ENCODE assay signal across 15 cellular contexts in the genomic region with DNA sequence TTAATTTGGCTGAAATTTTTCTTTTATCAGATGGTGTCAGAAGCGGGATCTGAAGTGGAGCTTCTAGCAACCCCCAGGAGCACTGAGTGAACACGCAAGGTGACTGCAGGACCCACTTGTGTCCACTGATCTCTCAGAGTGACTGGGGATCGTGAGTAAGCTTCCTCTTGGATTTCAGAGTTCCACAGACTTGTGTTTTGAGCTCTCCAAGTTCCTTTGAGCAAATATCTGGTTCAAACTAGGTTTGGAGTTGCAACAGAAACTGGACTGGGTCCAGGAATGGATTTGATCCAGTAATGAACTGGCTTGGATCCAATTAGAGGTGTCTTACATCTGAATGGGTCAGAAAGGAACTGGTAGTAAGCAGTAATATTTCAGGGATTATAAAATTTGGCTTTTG. TPM values are rescaled to one million over a fixed set of nuclear protein-coding genes. Genes with fewer than 3 reads are reported as not detected.
A peak's percentile ranks its signal among the peaks of the same experiment; 100 is the strongest.
DNase-seq lines count a peak whose midpoint lies in the region; ATAC-seq and TF ChIP-seq lines count a peak whose summit lies in the region.
"Had no signal": no experiment of that assay in that cellular context is flagged by ENCODE, and none has a peak within 500 bp of the region (broad histone marks: within the 10 kb centered on the region; RNA-seq: fewer than 3 reads in every experiment).

No MANE protein-coding gene starts in this region.

- TF ChIP-seq POLR2A in heart left ventricle (IDR thresholded peaks at IDR 0.05): no peak

- BruUV-seq in mammary epithelial cell (replicated peaks; lab: Mats Ljungman, UMichigan): no TSS peak

- H3K4me1 ChIP-seq in right cardiac atrium (ENCODE audit: control insufficient read depth, insufficient read depth, low read length) (no peaks in the 10 kb centered on the region), heart left ventricle (no peaks in the 10 kb centered on the region), mammary epithelial cell (ENCODE audit: insufficient read depth, low read length) (no peaks in the 10 kb centered on the region), left lung (no peaks in the 10 kb centered on the region)

- in situ Hi-C loops in mammary epithelial cell (cut with MboI; ENCODE audit: low sequenced_read_pairs in 2 of 2): no loop called here
- in situ Hi-C loops in GM13977 (cut with MboI; ENCODE audit: low pct_unique_long_range_greater_than_20kb, low sequenced_read_pairs, unreplicated experiment): no loop called here

- intact Hi-C loops in right cardiac atrium (cut with DNase I) (no loop called here), heart left ventricle (cut with DNase I) (no loop called here), mammary epithelial cell (cut with micrococcal nuclease) (no loop called here), left lung (cut with DNase I) (no loop called here), posterior cingulate gyrus (cut with DNase I) (no loop called here)

- DNase-seq in right cardiac atrium (no peak), heart left ventricle (no peak), mammary epithelial cell (peak; percentile 48), left lung (no peak), DMS114 treated with DMSO at 0.1 percent for 48 hours (lab: John Stamatoyannopoulos, UW; ENCODE audit: unreplicated experiment) (no peak), GM13977 (ENCODE audit: low spot score) (no peak), posterior cingulate gyrus (no peak)
- DNase-seq: activated CD4-positive, alpha-beta T cell treated with anti-CD3 and anti-CD28 coated beads for 1 hour; activated naive CD8-positive, alpha-beta T cell treated with anti-CD3 and anti-CD28 coated beads for 36 hours; hypothalamus; left ventricle myocardium superior; NCI-H1436; PC-9; stimulated activated naive CD4-positive, alpha-beta T cell had no signal

- no peak overlapping the region for H2AFZ ChIP-seq in mammary epithelial cell (ENCODE audit: low read depth, low read length)

- dilution Hi-C loops in mammary epithelial cell (cut with HindIII; ENCODE audit: low sequenced_read_pairs): no loop called here

- H3K36me3 ChIP-seq in heart left ventricle (no peaks in the 10 kb centered on the region), mammary epithelial cell (ENCODE audit: insufficient read depth, low read length) (no peaks in the 10 kb centered on the region), left lung (no peaks in the 10 kb centered on the region)

- ATAC-seq in right cardiac atrium (peak; percentile 29 to 31), heart left ventricle (no peak), left lung (peak; percentile 77), GM18511 (IDR thresholded peaks at IDR 0.05; ENCODE audit: unreplicated experiment) (no peak)
- ATAC-seq: left ventricle myocardium superior had no signal

- 50% methylated on average over 3 of the region's 3 CpGs for WGBS in right cardiac atrium
- 45 to 62% (median 57%) methylated on average over 3 of the region's 3 CpGs for WGBS in heart left ventricle, 4 donors
- WGBS in mammary epithelial cell (ENCODE audit: low coverage, missing lambda C conversion rate): 4% methylated on average over 3 of the region's 3 CpGs

- CTCF ChIA-PET in mammary epithelial cell (lab: Charles Lee; ENCODE audit: low non-redundant PET): no interaction called here

- H3K9me3 ChIP-seq in right cardiac atrium (ENCODE audit: control insufficient read depth, low read length): no peaks in the 10 kb centered on the region
- H3K9me3 ChIP-seq in heart left ventricle: peaks cover 0 to 3% (median 0%) of the 10 kb centered on the region in 12 donors
- peaks cover 2% of the 10 kb centered on the region for H3K9me3 ChIP-seq in mammary epithelial cell (replicated peaks; ENCODE audit: insufficient read depth, low read length)
- peaks cover 0 to 6% of the 10 kb centered on the region in 2 donors for H3K9me3 ChIP-seq in left lung

- H4K20me1 ChIP-seq in mammary epithelial cell (ENCODE audit: insufficient read depth, low read length): no peaks in the 10 kb centered on the region

- H3K79me2 ChIP-seq in mammary epithelial cell (ENCODE audit: insufficient read depth, low read length): no peaks in the 10 kb centered on the region

- H3K4me2 ChIP-seq in mammary epithelial cell (ENCODE audit: insufficient read depth, low read depth, low read length): no peak overlapping the region

- no peak overlapping the region for H3K27ac ChIP-seq in right cardiac atrium (ENCODE audit: low read length)
- no peak overlapping the region for H3K27ac ChIP-seq in heart left ventricle
- H3K27ac ChIP-seq in mammary epithelial cell (ENCODE audit: insufficient read depth, low read depth, low read length): no peak overlapping the region
- H3K27ac ChIP-seq in left lung: no peak overlapping the region
- H3K27ac ChIP-seq: PC-9 had no signal

- H3K9ac ChIP-seq in mammary epithelial cell (ENCODE audit: insufficient read depth, low read length): no peak overlapping the region

- TF ChIP-seq CTCF in heart left ventricle (IDR thresholded peaks at IDR 0.05) (no peak), mammary epithelial cell (conservative IDR thresholded peaks at IDR 0.05 in 1 of 2, IDR thresholded peaks at IDR 0.05 in 1 of 2; ENCODE audit: extremely low read depth in 1 of 2, insufficient read depth in 1 of 2, low read depth in 1 of 2, low read length in 2 of 2) (no peak), left lung (IDR thresholded peaks at IDR 0.05) (no peak), GM13977 (IDR thresholded peaks at IDR 0.05; ENCODE audit: extremely low read depth, insufficient read depth, missing control alignments) (no peak)

- no peaks in the 10 kb centered on the region for H3K27me3 ChIP-seq in right cardiac atrium (ENCODE audit: control insufficient read depth, insufficient read depth)
- H3K27me3 ChIP-seq in heart left ventricle: peaks cover 0 to 8% (median 0%) of the 10 kb centered on the region in 9 donors
- H3K27me3 ChIP-seq in mammary epithelial cell (ENCODE audit: insufficient read depth, low read length): no peaks in the 10 kb centered on the region
- no peaks in the 10 kb centered on the region for H3K27me3 ChIP-seq in left lung

- H3K4me3 ChIP-seq in right cardiac atrium (ENCODE audit: low read length) (no peak overlapping the region), heart left ventricle (no peak overlapping the region), mammary epithelial cell (replicated peaks in 1 of 3; ENCODE audit: insufficient read depth in 1 of 3, low read depth in 2 of 3, low read length in 3 of 3) (no peak overlapping the region), left lung (no peak overlapping the region)

RNA-seq across cellular contexts. Expression of gene B4GALNT1, which starts 24.7 kb away (rescaled TPM):
- 1 to 10 TPM; 1.2 to 2.5 (median 2.2) TPM for total RNA-seq in right cardiac atrium
- polyA plus RNA-seq in right cardiac atrium: 3.3 TPM
- 1 to 10 TPM; 1.9 to 8.8 (median 5.9) TPM for total RNA-seq in heart left ventricle
- polyA plus RNA-seq in heart left ventricle: 1 to 10 TPM; 2.6 to 5.1 TPM
- 10 to 100 TPM in 1 of 2 donors, 1 to 10 TPM in 1; 8.0 to 13.4 TPM for total RNA-seq in mammary epithelial cell
- polyA plus RNA-seq in mammary epithelial cell: 10.8 TPM
- 36.0 TPM for polyA minus RNA-seq in mammary epithelial cell
- 1 to 10 TPM; 2.0 to 3.8 TPM for total RNA-seq in left lung

RNA-seq across cellular contexts. Expression of gene OS9, which starts 36.2 kb away (rescaled TPM):
- 100 to 1,000 TPM; 145 to 168 (median 154) TPM for total RNA-seq in right cardiac atrium
- polyA plus RNA-seq in right cardiac atrium: 127 TPM
- 100 to 1,000 TPM in 7 of 9 donors, 10 to 100 TPM in 2; 93.4 to 188 (median 130) TPM for total RNA-seq in heart left ventricle
- 100 to 1,000 TPM in 1 of 2 donors, 10 to 100 TPM in 1; 89.4 to 196 TPM for polyA plus RNA-seq in heart left ventricle
- total RNA-seq in mammary epithelial cell: 100 to 1,000 TPM; 111 to 145 TPM
- 126 TPM for polyA plus RNA-seq in mammary epithelial cell
- polyA minus RNA-seq in mammary epithelial cell: 157 TPM
- total RNA-seq in left lung: 100 to 1,000 TPM; 282 to 321 TPM

RNA-seq across cellular contexts. Expression of gene ARHGEF25, which starts 46.5 kb away (rescaled TPM):
- total RNA-seq in right cardiac atrium: 10 to 100 TPM; 14.0 to 22.6 (median 18.1) TPM
- polyA plus RNA-seq in right cardiac atrium: 21.3 TPM
- 10 to 100 TPM in 4 of 9 donors, 1 to 10 TPM in 5; 5.5 to 11.5 (median 9.5) TPM for total RNA-seq in heart left ventricle
- 10 to 100 TPM; 10.2 to 20.3 TPM for polyA plus RNA-seq in heart left ventricle
- total RNA-seq in mammary epithelial cell: 1 to 10 TPM; 2.6 to 6.3 TPM
- 1.3 TPM for polyA plus RNA-seq in mammary epithelial cell
- polyA minus RNA-seq in mammary epithelial cell: not detected
- 10 to 100 TPM; 16.5 to 20.0 TPM for total RNA-seq in left lung

RNA-seq across cellular contexts. Expression of gene DTX3, which starts 53.1 kb away (rescaled TPM):
- total RNA-seq in right cardiac atrium: 10 to 100 TPM; 29.3 to 44.6 (median 38.1) TPM
- polyA plus RNA-seq in right cardiac atrium: 28.9 TPM
- total RNA-seq in heart left ventricle: 10 to 100 TPM; 15.6 to 30.7 (median 22.4) TPM
- 10 to 100 TPM; 16.3 to 28.3 TPM for polyA plus RNA-seq in heart left ventricle
- total RNA-seq in mammary epithelial cell: 1 to 10 TPM; 1.6 to 8.8 TPM
- polyA plus RNA-seq in mammary epithelial cell: 2.9 TPM
- 1.2 TPM for polyA minus RNA-seq in mammary epithelial cell
- 10 to 100 TPM; 20.1 to 30.4 TPM for total RNA-seq in left lung

Comparison
In these comparisons a context has a peak if more than half of its experiments do, and no peak if none do; other contexts are left out.
1. ATAC-seq: peak in right cardiac atrium (2 of 2) and left lung (single experiment); none in heart left ventricle (0 of 4) and GM18511 (single experiment).